Comparison of ENCODE assay signal across 20 cellular contexts in genomic region chr9:23309800-23310199, GRCh38.
A peak's percentile ranks its signal among the peaks of the same experiment; 100 is the strongest.
DNase-seq lines count a peak whose midpoint lies in the region; ATAC-seq, FAIRE-seq and TF ChIP-seq lines count a peak whose summit lies in the region.
"Had no signal": no experiment of that assay in that cellular context is flagged by ENCODE, and none has a peak within 500 bp of the region (broad histone marks: within the 10 kb centered on the region; RNA-seq: fewer than 3 reads in every experiment).

No MANE protein-coding gene starts in this region.

- no peak for ATAC-seq in HepG2
- peak; percentile 84 to 95 (median 91) for ATAC-seq in right lobe of liver
- ATAC-seq: HCT116 had no signal

- H4K20me1 ChIP-seq in HepG2 (ENCODE audit: insufficient read depth, low read length), result no peaks in the 10 kb centered on the region

- no peak for TF ChIP-seq EP300 in HepG2 (IDR thresholded peaks at IDR 0.05; ENCODE audit: low read depth in 2 of 2, low read length in 2 of 2)
- no peak for TF ChIP-seq EP300 in HepG2 (CRISPR knock-in tag; IDR thresholded peaks at IDR 0.05; ENCODE audit: borderline replicate concordance)

- H3K9me3 ChIP-seq in liver (ENCODE audit: control insufficient read depth in 4 of 4, low read length in 3 of 4) (no peaks in the 10 kb centered on the region), HepG2 (ENCODE audit: low read length) (peaks cover 3% of the 10 kb centered on the region; the same call in 1 of the 2 replicates), right lobe of liver (no peaks in the 10 kb centered on the region)
- H3K9me3 ChIP-seq: BE2C had no signal

- intact Hi-C loops in HepG2 (cut with micrococcal nuclease; ENCODE audit: unreplicated experiment), result no loop called here
- intact Hi-C loops in right lobe of liver (cut with DNase I), result no loop called here

- H3K27ac ChIP-seq in liver (ENCODE audit: low read depth in 1 of 2, low read length in 2 of 2), result no peak overlapping the region
- no peak overlapping the region for H3K27ac ChIP-seq in HepG2 (ENCODE audit: extremely low read length, insufficient read depth, low read length)
- H3K27ac ChIP-seq in right lobe of liver, result no peak overlapping the region
- H3K27ac ChIP-seq: HL-60 had no signal

- DNase-seq in HepG2 (ENCODE audit: low spot score) (no peak), NCI-H748 (lab: John Stamatoyannopoulos, UW; ENCODE audit: unreplicated experiment) (peak; percentile 67), right lobe of liver (no peak), D721Med (ENCODE audit: insufficient read length, low spot score) (no peak), NCI-H2029 (lab: John Stamatoyannopoulos, UW) (no peak)
- DNase-seq: ACHN; BE2C; C1 segment of cervical spinal cord; CD4-positive, CD25-positive, alpha-beta regulatory T cell; CD8-positive, alpha-beta memory T cell; COR-L47; DMS79 treated with DMSO at 0.1 percent for 48 hours; GF-D8; GOT3; H7; HFFc6; IMR-90 had no signal

- H3K4me1 ChIP-seq in liver (ENCODE audit: control insufficient read depth in 4 of 4, insufficient read depth in 4 of 4, low read length in 3 of 4), result peaks cover 0 to 5% (median 0%) of the 10 kb centered on the region in 4 donors
- no peaks in the 10 kb centered on the region for H3K4me1 ChIP-seq in HepG2 (ENCODE audit: insufficient read depth, low read length)
- peaks cover 0 to 4% (median 0%) of the 10 kb centered on the region in 4 donors for H3K4me1 ChIP-seq in right lobe of liver
- H3K4me1 ChIP-seq: BE2C had no signal

- no peak overlapping the region for H3K9ac ChIP-seq in liver (ENCODE audit: low read depth in 1 of 2, low read length in 2 of 2)
- H3K9ac ChIP-seq in HepG2 (ENCODE audit: insufficient read depth, low read depth, low read length), result no peak overlapping the region

- no peaks in the 10 kb centered on the region for H3K27me3 ChIP-seq in liver (ENCODE audit: control insufficient read depth in 4 of 4, insufficient read depth in 4 of 4, low read length in 3 of 4)
- no peaks in the 10 kb centered on the region for H3K27me3 ChIP-seq in HepG2 (ENCODE audit: control insufficient read depth in 1 of 2, insufficient read depth in 2 of 2, low read length in 2 of 2)
- no peaks in the 10 kb centered on the region for H3K27me3 ChIP-seq in right lobe of liver
- H3K27me3 ChIP-seq: BE2C had no signal

- H3K79me2 ChIP-seq in HepG2 (ENCODE audit: insufficient read depth, low read length), result no peaks in the 10 kb centered on the region

- TF ChIP-seq CTCF in liver (IDR thresholded peaks at IDR 0.05; ENCODE audit: low read depth, low read length, missing input control), result no peak
- no peak for TF ChIP-seq CTCF in HepG2 (CRISPR knock-in tag; IDR thresholded peaks at IDR 0.05)
- TF ChIP-seq CTCF in right lobe of liver (IDR thresholded peaks at IDR 0.05), result no peak
- TF ChIP-seq CTCF in D721Med (IDR thresholded peaks at IDR 0.05; ENCODE audit: insufficient read depth, missing control alignments), result no peak

- no peak for FAIRE-seq in HepG2 (lab: Jason Lieb, UNC)
- no peak for FAIRE-seq in D721Med (lab: Jason Lieb, UNC)

- TF ChIP-seq POLR2A in HepG2 (IDR thresholded peaks at IDR 0.05; ENCODE audit: insufficient read depth in 1 of 2, low read depth in 2 of 2, low read length in 2 of 2) (no peak), right lobe of liver (IDR thresholded peaks at IDR 0.05) (no peak)

- POLR2A ChIA-PET in HepG2 (lab: Yijun Ruan, JAX), result no interaction called here

- no TSS peak for BruUV-seq in HepG2 (replicated peaks; lab: Mats Ljungman, UMichigan)

- TF ChIP-seq RAD21 in liver (IDR thresholded peaks at IDR 0.05) (peak; percentile 44 to 49), HepG2 (CRISPR knock-in tag; IDR thresholded peaks at IDR 0.05) (no peak)

- in situ Hi-C loops in HepG2 (cut with HindIII; ENCODE audit: extremely low pct_ligation_motif_present, low pct_unique_long_range_greater_than_20kb), result no loop called here

- H3K4me3 ChIP-seq in liver (ENCODE audit: low read depth in 1 of 3, low read length in 3 of 3) (no peak overlapping the region), HepG2 (replicated peaks in 1 of 3; ENCODE audit: insufficient read depth in 1 of 3, low read depth in 2 of 3, low read length in 3 of 3) (no peak overlapping the region), right lobe of liver (no peak overlapping the region)

- no peak overlapping the region for H3K4me2 ChIP-seq in HepG2 (ENCODE audit: low read depth, low read length)

- H3K36me3 ChIP-seq in liver (ENCODE audit: control insufficient read depth in 4 of 4, insufficient read depth in 3 of 4, low read depth in 1 of 4, low read length in 3 of 4), result no peaks in the 10 kb centered on the region
- no peaks in the 10 kb centered on the region for H3K36me3 ChIP-seq in HepG2 (replicated peaks in 1 of 2; ENCODE audit: control insufficient read depth in 1 of 2, insufficient read depth in 2 of 2, low read length in 2 of 2)
- no peaks in the 10 kb centered on the region for H3K36me3 ChIP-seq in right lobe of liver
- H3K36me3 ChIP-seq: BE2C had no signal

- CTCF ChIA-PET in HepG2 (lab: Yijun Ruan, JAX; ENCODE audit: low intra/inter-chr PET ratio, low total read pairs), result no interaction called here

- no peak overlapping the region for H2AFZ ChIP-seq in HepG2 (ENCODE audit: low read length)

TF ChIP-seq in liver, 16 proteins besides CTCF, POLR2A, EP300 and RAD21:
- peak; percentile 22 for TF ChIP-seq YY1 (IDR thresholded peaks at IDR 0.05)
- TF ChIP-seq ZBTB33 (IDR thresholded peaks at IDR 0.05), result peak; percentile 37
- TF ChIP-seq ATF3 (IDR thresholded peaks at IDR 0.05), result no peak
- peak; percentile 9 to 34 for TF ChIP-seq JUND (IDR thresholded peaks at IDR 0.05)
- TF ChIP-seq NR2F2 (IDR thresholded peaks at IDR 0.05), result no peak
- no peak for TF ChIP-seq EGR1 (IDR thresholded peaks at IDR 0.05; ENCODE audit: low read depth in 2 of 2)
- TF ChIP-seq SP1 (IDR thresholded peaks at IDR 0.05), result no peak
- no peak for TF ChIP-seq TAF1 (conservative IDR thresholded peaks at IDR 0.05)
- TF ChIP-seq RXRA (IDR thresholded peaks at IDR 0.05), result peak; percentile 23 to 54
- peak; percentile 62 for TF ChIP-seq FOXA2 (IDR thresholded peaks at IDR 0.05)
- TF ChIP-seq HNF4A (conservative IDR thresholded peaks at IDR 0.05), result peak; percentile 46

TF ChIP-seq in HepG2, 621 proteins besides CTCF, POLR2A, EP300 and RAD21:
- TF ChIP-seq ELF4 (CRISPR knock-in tag; IDR thresholded peaks at IDR 0.05; ENCODE audit: borderline replicate concordance) (no peak), RORA (CRISPR knock-in tag; IDR thresholded peaks at IDR 0.05) (no peak), NR2C2 (CRISPR knock-in tag; IDR thresholded peaks at IDR 0.05; ENCODE audit: borderline replicate concordance) (no peak)
